ENCODE assay signal across 19 cellular contexts in the genomic region with DNA sequence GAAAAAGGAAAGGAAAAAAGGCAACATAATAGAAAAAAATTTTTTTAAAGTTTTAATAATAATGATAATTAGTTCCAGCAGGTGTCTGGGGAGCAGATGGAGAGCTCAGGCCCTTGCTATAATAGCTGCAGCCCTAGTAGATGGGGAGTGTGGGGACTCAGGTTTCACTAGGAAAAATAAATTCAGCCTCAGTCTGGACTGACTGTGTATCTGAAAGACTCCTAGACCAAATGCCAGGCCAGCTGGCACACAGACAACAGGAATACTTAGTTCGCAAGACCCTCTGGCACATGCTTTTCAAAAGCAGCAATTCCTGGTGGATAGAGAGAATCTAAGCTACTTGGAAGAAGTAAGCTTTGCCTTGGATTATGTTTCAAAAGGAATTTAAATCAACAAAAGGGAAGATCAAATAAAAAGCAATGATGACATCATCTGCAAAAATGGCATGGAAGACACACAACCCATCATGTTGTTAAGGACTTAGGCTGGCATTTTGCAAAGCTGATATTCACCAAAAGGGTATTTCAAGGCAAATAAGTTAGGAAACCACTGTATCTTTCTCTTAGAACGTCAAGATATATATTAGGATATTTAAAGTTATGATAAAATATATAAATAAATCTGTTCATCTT.
DNase-seq lines count a peak whose midpoint lies in the region; ATAC-seq and TF ChIP-seq lines count a peak whose summit lies in the region.
"Had no signal": no experiment of that assay in that cellular context is flagged by ENCODE, and none has a peak within 500 bp of the region (broad histone marks: within the 10 kb centered on the region; RNA-seq: fewer than 3 reads in every experiment).

No MANE protein-coding gene starts in this region.

- H3K27ac Mint-ChIP-seq in brain, result peak overlapping the region; percentile 63 to 84 (median 72)
- H3K27ac Mint-ChIP-seq: activated T-helper 2 cell treated with anti-CD3 and anti-CD28 coated beads, Interferon-gamma antibody, Interleukin-2, Interleukin-4, amounts not matched to agents 10 μg/mL and 5 μg/mL and 100 μg/mL, durations not matched to agents 14 hours and 24 hours and 36 hours had no signal

- H3K36me3 ChIP-seq in ascending aorta, result no peaks in the 10 kb centered on the region
- H3K36me3 ChIP-seq: lower lobe of right lung had no signal

- no peak overlapping the region for H3K27ac ChIP-seq in ascending aorta
- H3K27ac ChIP-seq: epithelial cell of prostate, lower lobe of right lung, testis had no signal

- H3K9me3 Mint-ChIP-seq in brain, result no peaks in the 10 kb centered on the region
- H3K9me3 Mint-ChIP-seq: activated T-helper 2 cell treated with anti-CD3 and anti-CD28 coated beads, Interferon-gamma antibody, Interleukin-2, Interleukin-4, amounts not matched to agents 10 μg/mL and 5 μg/mL and 100 μg/mL, durations not matched to agents 14 hours and 24 hours and 36 hours; naive B cell had no signal

- H3K27me3 ChIP-seq in ascending aorta, result no peaks in the 10 kb centered on the region
- H3K27me3 ChIP-seq: testis had no signal

- peaks cover 6% of the 10 kb centered on the region for H3K36me3 Mint-ChIP-seq in brain

- no peak for ATAC-seq in GM21825 (IDR thresholded peaks at IDR 0.05; ENCODE audit: unreplicated experiment)
- ATAC-seq: lower lobe of right lung had no signal

- TF ChIP-seq CTCF in brain (conservative IDR thresholded peaks at IDR 0.05) (no peak), ascending aorta (IDR thresholded peaks at IDR 0.05) (no peak)

- H3K27me3 Mint-ChIP-seq in brain, result no peaks in the 10 kb centered on the region
- H3K27me3 Mint-ChIP-seq: naive B cell had no signal

- H3K4me3 ChIP-seq in ascending aorta, result no peak overlapping the region
- H3K4me3 ChIP-seq: lower lobe of right lung, smooth muscle cell, testis had no signal

- no peaks in the 10 kb centered on the region for H3K9me3 ChIP-seq in ascending aorta
- H3K9me3 ChIP-seq: Caco-2, lower lobe of right lung, testis had no signal

- peak overlapping the region in 1 of 5 experiments; percentile 63 for H3K4me3 Mint-ChIP-seq in brain
- H3K4me3 Mint-ChIP-seq: naive B cell had no signal

- peaks cover 25% of the 10 kb centered on the region for H3K4me1 Mint-ChIP-seq in brain
- H3K4me1 Mint-ChIP-seq: naive B cell had no signal

- peak; percentile 20 for DNase-seq in COLO668 (lab: John Stamatoyannopoulos, UW; ENCODE audit: unreplicated experiment)
- peak; percentile 70 for DNase-seq in NCI-H1092 treated with DMSO at 0.1 percent for 48 hours (lab: John Stamatoyannopoulos, UW)
- DNase-seq in NCI-H2196 treated with DMSO at 0.1 percent for 48 hours (lab: John Stamatoyannopoulos, UW; ENCODE audit: unreplicated experiment), result peak; percentile 55
- no peak for DNase-seq in ascending aorta (ENCODE audit: low spot score in 2 of 2)
- no peak for DNase-seq in effector CD8-positive, alpha-beta T cell (lab: John Stamatoyannopoulos, UW)
- no peak for DNase-seq in KG1 (lab: John Stamatoyannopoulos, UW)
- DNase-seq: Caco-2, H7, lower lobe of right lung, naive B cell, NCI-H526, posterior cingulate gyrus, SW 1271, testis had no signal

- peaks cover 0 to 3% of the 10 kb centered on the region in 2 donors for H3K4me1 ChIP-seq in ascending aorta
- H3K4me1 ChIP-seq: Caco-2, lower lobe of right lung, testis had no signal

- intact Hi-C loops in ascending aorta (cut with DNase I), result no loop called here

Comparison
In these comparisons a context has a peak if more than half of its experiments do, and no peak if none do; other contexts are left out.
1. DNase-seq: peak in COLO668 (single experiment), NCI-H1092 treated with DMSO at 0.1 percent for 48 hours (single experiment) and NCI-H2196 treated with DMSO at 0.1 percent for 48 hours (single experiment); none in ascending aorta (0 of 2), effector CD8-positive, alpha-beta T cell (single experiment) and KG1 (single experiment).